Comparison of ENCODE assay signal across 15 cellular contexts in genomic region chr10:68469838-68470237, GRCh38. TPM values are rescaled to one million over a fixed set of nuclear protein-coding genes. Genes with fewer than 3 reads are reported as not detected.
DNase-seq lines count a peak whose midpoint lies in the region; ATAC-seq, FAIRE-seq and TF ChIP-seq lines count a peak whose summit lies in the region.
"Had no signal": no experiment of that assay in that cellular context is flagged by ENCODE, and none has a peak within 500 bp of the region (broad histone marks: within the 10 kb centered on the region; RNA-seq: fewer than 3 reads in every experiment).

No MANE protein-coding gene starts in this region.

- CTCF ChIA-PET in naive thymus-derived CD4-positive, alpha-beta T cell (lab: Charles Lee) = no interaction called here

- no peak for FAIRE-seq in GM19239 (lab: Jason Lieb, UNC)
- FAIRE-seq: bronchial epithelial cell had no signal

- H3K36me3 Mint-ChIP-seq in stimulated activated naive CD8-positive, alpha-beta T cell treated with anti-CD3 and anti-CD28 coated beads, Interleukin-15, Interleukin-2, amounts not matched to agents 100 ng/mL and 50 ng/mL, for 24 hours (ENCODE audit: low read depth) = peaks cover 39% of the 10 kb centered on the region
- H3K36me3 Mint-ChIP-seq in naive thymus-derived CD4-positive, alpha-beta T cell = peaks cover 0 to 12% (median 3%) of the 10 kb centered on the region in 5 donors

- H3K36me3 ChIP-seq in RWPE2 (ENCODE audit: low read depth) = peaks cover 54% of the 10 kb centered on the region
- H3K36me3 ChIP-seq in iPS-18a (ENCODE audit: control insufficient read depth, low read depth, low read length) = peaks cover 39% of the 10 kb centered on the region
- H3K36me3 ChIP-seq in naive thymus-derived CD4-positive, alpha-beta T cell (ENCODE audit: control insufficient read depth in 2 of 3, insufficient read depth in 3 of 3, low read length in 3 of 3) = peaks cover 0 to 3% (median 0%) of the 10 kb centered on the region in 3 experiments
- H3K36me3 ChIP-seq: uterus had no signal

- H3K9me3 ChIP-seq in RWPE2 (ENCODE audit: severe bottlenecking) = no peaks in the 10 kb centered on the region
- no peaks in the 10 kb centered on the region for H3K9me3 ChIP-seq in iPS-18a (ENCODE audit: control insufficient read depth, low read depth, low read length)
- no peaks in the 10 kb centered on the region for H3K9me3 ChIP-seq in naive thymus-derived CD4-positive, alpha-beta T cell (ENCODE audit: control insufficient read depth in 2 of 3, low read length in 3 of 3)
- H3K9me3 ChIP-seq: spleen, uterus had no signal

- H3K4me1 ChIP-seq in RWPE2 (ENCODE audit: insufficient read depth, poor library complexity, severe bottlenecking) (peaks cover 6% of the 10 kb centered on the region), iPS-18a (ENCODE audit: control insufficient read depth, low read depth, low read length) (peaks cover 11% of the 10 kb centered on the region)
- peaks cover 0 to 5% of the 10 kb centered on the region in 2 donors for H3K4me1 ChIP-seq in naive thymus-derived CD4-positive, alpha-beta T cell (ENCODE audit: control insufficient read depth in 2 of 2, insufficient read depth in 2 of 2, low read length in 2 of 2)

- H3K9ac ChIP-seq in iPS-18a (ENCODE audit: low read length) = peak overlapping the region; percentile 99

- H3K4me1 Mint-ChIP-seq in stimulated activated naive CD8-positive, alpha-beta T cell treated with anti-CD3 and anti-CD28 coated beads, Interleukin-15, Interleukin-2, amounts not matched to agents 100 ng/mL and 50 ng/mL, for 24 hours (ENCODE audit: low read depth) = peaks cover 29% of the 10 kb centered on the region
- peaks cover 6 to 26% (median 14%) of the 10 kb centered on the region in 7 donors for H3K4me1 Mint-ChIP-seq in naive thymus-derived CD4-positive, alpha-beta T cell

- H3K27me3 ChIP-seq in RWPE2 (ENCODE audit: insufficient read depth, poor library complexity, severe bottlenecking) (no peaks in the 10 kb centered on the region), iPS-18a (ENCODE audit: control insufficient read depth, insufficient read depth, low read length) (peaks cover 9% of the 10 kb centered on the region)
- H3K27me3 ChIP-seq in naive thymus-derived CD4-positive, alpha-beta T cell (ENCODE audit: control insufficient read depth in 2 of 2, insufficient read depth in 2 of 2, low read length in 2 of 2) = no peaks in the 10 kb centered on the region
- H3K27me3 ChIP-seq: spleen, uterus had no signal

- POLR2A ChIA-PET in naive thymus-derived CD4-positive, alpha-beta T cell (lab: Charles Lee) = no interaction called here

- peak overlapping the region; percentile 100 for H3K4me3 Mint-ChIP-seq in stimulated activated naive CD8-positive, alpha-beta T cell treated with anti-CD3 and anti-CD28 coated beads, Interleukin-15, Interleukin-2, amounts not matched to agents 100 ng/mL and 50 ng/mL, for 24 hours
- peak overlapping the region in 5 of 10 donors; percentile 10 to 100 (median 95) for H3K4me3 Mint-ChIP-seq in naive thymus-derived CD4-positive, alpha-beta T cell
- H3K4me3 Mint-ChIP-seq: CD14-positive monocyte had no signal

- DNase-seq in stimulated activated naive CD8-positive, alpha-beta T cell treated with anti-CD3 and anti-CD28 coated beads, Interleukin-15, Interleukin-2, amounts not matched to agents 100 U/mL and 50 U/mL, for 24 hours = no peak
- DNase-seq in RWPE2 (ENCODE audit: low spot score) (no peak), NCI-H1048 (lab: John Stamatoyannopoulos, UW) (no peak), GM19239 (ENCODE audit: insufficient read length, low spot score) (no peak)
- no peak for DNase-seq in naive thymus-derived CD4-positive, alpha-beta T cell
- DNase-seq: H7, immature natural killer cell, NCI-H2081 treated with DMSO at 0.1 percent for 48 hours, spleen, uterus had no signal

- intact Hi-C loops in naive thymus-derived CD4-positive, alpha-beta T cell (cut with micrococcal nuclease) = loop anchor here (2.0 to 5.0 kb wide), 3 partner anchors 57 to 138 kb away; partner anchors contain the start of genes HNRNPH3 (in 1 of the 2), PBLD (in 1 of the 2), RUFY2 (in 1 of the 2) and SLC25A16 (in 1 of the 2)

- ATAC-seq in stimulated activated naive CD8-positive, alpha-beta T cell treated with anti-CD3 and anti-CD28 coated beads, Interleukin-15, Interleukin-2, amounts not matched to agents 100 U/mL and 50 U/mL, for 24 hours = no peak
- ATAC-seq in RWPE2 (ENCODE audit: low read depth) (no peak), GM19035 (IDR thresholded peaks at IDR 0.05; ENCODE audit: unreplicated experiment) (no peak)
- ATAC-seq in naive thymus-derived CD4-positive, alpha-beta T cell = no peak

- H3K9me3 Mint-ChIP-seq in stimulated activated naive CD8-positive, alpha-beta T cell treated with anti-CD3 and anti-CD28 coated beads, Interleukin-15, Interleukin-2, amounts not matched to agents 100 ng/mL and 50 ng/mL, for 24 hours = no peaks in the 10 kb centered on the region
- H3K9me3 Mint-ChIP-seq in naive thymus-derived CD4-positive, alpha-beta T cell = no peaks in the 10 kb centered on the region
- H3K9me3 Mint-ChIP-seq: CD14-positive monocyte, immature natural killer cell had no signal

- no peak overlapping the region for H3K27ac ChIP-seq in RWPE2 (ENCODE audit: poor library complexity, severe bottlenecking)
- no peak overlapping the region for H3K27ac ChIP-seq in iPS-18a (ENCODE audit: low read length)
- no peak overlapping the region for H3K27ac ChIP-seq in naive thymus-derived CD4-positive, alpha-beta T cell (ENCODE audit: low read depth, low read length)
- H3K27ac ChIP-seq: spleen, uterus had no signal

- peak overlapping the region; percentile 45 for H3K4me3 ChIP-seq in RWPE2 (ENCODE audit: severe bottlenecking)
- peak overlapping the region; percentile 98 for H3K4me3 ChIP-seq in iPS-18a (ENCODE audit: low read length)
- H3K4me3 ChIP-seq in naive thymus-derived CD4-positive, alpha-beta T cell (ENCODE audit: low read length) = no peak overlapping the region
- H3K4me3 ChIP-seq: uterus had no signal

- no peak for TF ChIP-seq CTCF in RWPE2 (IDR thresholded peaks at IDR 0.05; ENCODE audit: poor library complexity, severe bottlenecking)

- no peak overlapping the region for H3K27ac Mint-ChIP-seq in stimulated activated naive CD8-positive, alpha-beta T cell treated with anti-CD3 and anti-CD28 coated beads, Interleukin-15, Interleukin-2, amounts not matched to agents 100 ng/mL and 50 ng/mL, for 24 hours
- H3K27ac Mint-ChIP-seq in naive thymus-derived CD4-positive, alpha-beta T cell = peak overlapping the region in 2 of 9 donors; percentile 4 to 99
- H3K27ac Mint-ChIP-seq: CD14-positive monocyte, immature natural killer cell had no signal

- no peaks in the 10 kb centered on the region for H3K27me3 Mint-ChIP-seq in stimulated activated naive CD8-positive, alpha-beta T cell treated with anti-CD3 and anti-CD28 coated beads, Interleukin-15, Interleukin-2, amounts not matched to agents 100 ng/mL and 50 ng/mL, for 24 hours
- H3K27me3 Mint-ChIP-seq in naive thymus-derived CD4-positive, alpha-beta T cell = no peaks in the 10 kb centered on the region

RNA-seq across cellular contexts. Expression of gene DNA2, which starts 1.9 kb away (rescaled TPM):
- total RNA-seq in naive thymus-derived CD4-positive, alpha-beta T cell = 10 to 100 TPM in 1 of 5 experiments, 1 to 10 TPM in 4; 3.8 to 40.2 (median 6.3) TPM
- polyA plus RNA-seq in naive thymus-derived CD4-positive, alpha-beta T cell = under 1 TPM; 0.40 to 0.43 TPM

RNA-seq across cellular contexts. Expression of gene SLC25A16, which starts 57.5 kb away (rescaled TPM):
- 10 to 100 TPM; 19.1 to 28.3 (median 26.5) TPM for total RNA-seq in naive thymus-derived CD4-positive, alpha-beta T cell
- polyA plus RNA-seq in naive thymus-derived CD4-positive, alpha-beta T cell = 1 to 10 TPM; 3.5 to 6.9 TPM
